18 cellular contexts compared by ENCODE assay signal in the genomic region with DNA sequence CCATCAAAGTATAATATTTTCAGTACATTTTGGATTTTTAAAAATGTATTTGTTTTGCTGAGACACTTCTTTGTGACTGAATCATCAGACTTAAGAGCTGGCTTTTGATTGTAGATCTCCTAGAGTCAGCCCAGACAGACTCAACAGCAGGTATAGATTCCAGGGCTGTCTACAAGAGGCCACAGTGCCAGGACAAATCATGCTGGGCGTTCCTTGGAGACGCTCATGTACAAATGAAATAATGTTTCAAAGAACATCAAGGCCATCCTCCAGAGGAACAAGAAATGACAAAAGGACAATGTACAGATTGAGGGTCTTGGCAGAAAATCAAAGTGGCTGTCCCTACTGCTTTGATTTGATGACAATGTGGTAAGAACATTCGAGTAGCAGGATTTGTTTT.
A peak's percentile ranks its signal among the peaks of the same experiment; 100 is the strongest.
DNase-seq lines count a peak whose midpoint lies in the region; TF ChIP-seq lines count a peak whose summit lies in the region.
"Had no signal": no experiment of that assay in that cellular context is flagged by ENCODE, and none has a peak within 500 bp of the region (broad histone marks: within the 10 kb centered on the region; RNA-seq: fewer than 3 reads in every experiment).

No MANE protein-coding gene starts in this region.

- H3K4ac ChIP-seq in neuronal stem cell (ENCODE audit: low read length) = no peak overlapping the region

- H3K9me3 Mint-ChIP-seq in activated CD4-positive, alpha-beta memory T cell treated with anti-CD3 and anti-CD28 coated beads for 36 hours = no peaks in the 10 kb centered on the region

- WGBS in GM23248 (ENCODE audit: low coverage in 1 of 2, low lambda C conversion rate in 2 of 2, missing lambda C conversion rate in 2 of 2), 2 experiments = 71 to 80% methylated on average over 3 of the region's 3 CpGs
- WGBS in neuronal stem cell (ENCODE audit: extremely low coverage in 2 of 2, insufficient read length in 2 of 2, insufficient replicate concordance in 1 of 2), 2 donors = no CpG with 5 or more reads among the region's 3 CpGs

- POLR2A ChIA-PET in activated CD4-positive, alpha-beta memory T cell treated with anti-CD3 and anti-CD28 coated beads for 36 hours (lab: Charles Lee) = no interaction called here

- no peaks in the 10 kb centered on the region for H3K79me2 ChIP-seq in GM23248 (ENCODE audit: insufficient read depth)

- H3K9ac ChIP-seq in GM23248 (no peak overlapping the region), neuronal stem cell (ENCODE audit: low read depth, low read length, poor library complexity) (no peak overlapping the region)

- CTCF ChIA-PET in activated CD4-positive, alpha-beta memory T cell treated with anti-CD3 and anti-CD28 coated beads for 36 hours (lab: Charles Lee) = no interaction called here

- no peak overlapping the region for H4K91ac ChIP-seq in neuronal stem cell (ENCODE audit: low read depth, low read length, poor library complexity)

- no peak overlapping the region for H2BK120ac ChIP-seq in neuronal stem cell (ENCODE audit: low read depth, low read length)

- no peak for TF ChIP-seq CTCF in choroid plexus epithelial cell (conservative IDR thresholded peaks at IDR 0.05; ENCODE audit: low read depth, low read length)

- H3K27ac ChIP-seq in GM23248 (no peak overlapping the region), neuronal stem cell (replicated peaks; ENCODE audit: low read length) (no peak overlapping the region)

- H3K79me1 ChIP-seq in neuronal stem cell (ENCODE audit: low read depth, low read length) = no peaks in the 10 kb centered on the region

- no peaks in the 10 kb centered on the region for H3K4me1 Mint-ChIP-seq in activated CD4-positive, alpha-beta memory T cell treated with anti-CD3 and anti-CD28 coated beads for 36 hours (ENCODE audit: low read depth)

- no peak overlapping the region for H3K27ac Mint-ChIP-seq in activated CD4-positive, alpha-beta memory T cell treated with anti-CD3 and anti-CD28 coated beads for 36 hours

- H3K9me2 ChIP-seq in GM23248 (ENCODE audit: insufficient read depth) = no peaks in the 10 kb centered on the region

- H3K23ac ChIP-seq in neuronal stem cell (ENCODE audit: low read depth, low read length, poor library complexity) = no peak overlapping the region

- no peaks in the 10 kb centered on the region for H3K27me3 ChIP-seq in GM23248 (replicated peaks; ENCODE audit: insufficient read depth)
- H3K27me3 ChIP-seq in neuronal stem cell (ENCODE audit: control insufficient read depth in 3 of 3, insufficient read depth in 3 of 3, low read depth in 1 of 3, low read length in 3 of 3) = no peaks in the 10 kb centered on the region

- H4K20me1 ChIP-seq in GM23248 (ENCODE audit: insufficient read depth) = no peaks in the 10 kb centered on the region

- intact Hi-C loops in activated CD4-positive, alpha-beta memory T cell treated with anti-CD3 and anti-CD28 coated beads for 36 hours (cut with micrococcal nuclease) = no loop called here

- H3K4me1 ChIP-seq in GM23248 (ENCODE audit: insufficient read depth) (peaks cover 15% of the 10 kb centered on the region), neuronal stem cell (ENCODE audit: control insufficient read depth in 2 of 2, insufficient read depth in 1 of 2, low read depth in 1 of 2, low read length in 2 of 2) (no peaks in the 10 kb centered on the region)

- no peak overlapping the region for H2BK5ac ChIP-seq in neuronal stem cell (ENCODE audit: low read length)

- H4K8ac ChIP-seq in neuronal stem cell (ENCODE audit: low read depth, low read length) = no peak overlapping the region

- H2BK12ac ChIP-seq in neuronal stem cell (ENCODE audit: low read length) = no peak overlapping the region

- H3K36me3 ChIP-seq in GM23248 (ENCODE audit: low read depth) (no peaks in the 10 kb centered on the region), neuronal stem cell (replicated peaks in 1 of 2; ENCODE audit: control insufficient read depth in 2 of 2, insufficient read depth in 2 of 2, low read length in 2 of 2) (no peaks in the 10 kb centered on the region)

- no peak overlapping the region for H3K4me3 Mint-ChIP-seq in activated CD4-positive, alpha-beta memory T cell treated with anti-CD3 and anti-CD28 coated beads for 36 hours
- H3K4me3 Mint-ChIP-seq: CD14-positive monocyte had no signal

- H2BK15ac ChIP-seq in neuronal stem cell (ENCODE audit: low read length) = no peak overlapping the region

- H2AK5ac ChIP-seq in neuronal stem cell (ENCODE audit: low read depth, low read length) = no peak overlapping the region

- H3K36me3 Mint-ChIP-seq in activated CD4-positive, alpha-beta memory T cell treated with anti-CD3 and anti-CD28 coated beads for 36 hours = no peaks in the 10 kb centered on the region
- H3K36me3 Mint-ChIP-seq: CD14-positive monocyte had no signal

- DNase-seq in GM23248 (peak; percentile 5), NCI-H2227 (lab: John Stamatoyannopoulos, UW; ENCODE audit: unreplicated experiment) (peak; percentile 27), choroid plexus epithelial cell (ENCODE audit: low read depth) (peak; percentile 8), neuronal stem cell (ENCODE audit: low spot score) (no peak), hypothalamus (lab: John Stamatoyannopoulos, UW) (no peak), HUDEP-2 (lab: John Stamatoyannopoulos, UW; ENCODE audit: unreplicated experiment in 76 of 76) (no peak)
- DNase-seq in activated CD4-positive, alpha-beta memory T cell treated with anti-CD3 and anti-CD28 coated beads for 36 hours = no peak
- DNase-seq: ACHN, AML-193, DMS153, Karpas-422, MM.1S, NCI-H1092 treated with DMSO at 0.1 percent for 48 hours, NCI-H2081 treated with DMSO at 0.1 percent for 48 hours, NCI-H345, NCI-H526 treated with DMSO at 0.1 percent for 48 hours, OCI-M1 had no signal

- H3K4me3 ChIP-seq in GM23248 (no peak overlapping the region), choroid plexus epithelial cell (ENCODE audit: low read depth, low read length) (no peak overlapping the region), neuronal stem cell (ENCODE audit: low read length in 2 of 2) (no peak overlapping the region)

- peaks cover 7% of the 10 kb centered on the region; the same call in 1 of the 2 replicates for H3F3A ChIP-seq in GM23248 (ENCODE audit: insufficient read depth)

- H3K9me3 ChIP-seq in GM23248 (ENCODE audit: low read depth) = no peaks in the 10 kb centered on the region
- H3K9me3 ChIP-seq in neuronal stem cell (replicated peaks in 1 of 2; ENCODE audit: control insufficient read depth in 2 of 2, insufficient read depth in 1 of 2, low read depth in 1 of 2, low read length in 2 of 2) = no peaks in the 10 kb centered on the region

- H2AFZ ChIP-seq in GM23248 (no peak overlapping the region), neuronal stem cell (ENCODE audit: low read length) (peak overlapping the region; percentile 31)

- H3K14ac ChIP-seq in neuronal stem cell (ENCODE audit: low read length) = no peak overlapping the region

- no peak overlapping the region for H3K18ac ChIP-seq in neuronal stem cell (ENCODE audit: low read length)

- H3K4me2 ChIP-seq in GM23248 (ENCODE audit: unreplicated experiment) (no peak overlapping the region), neuronal stem cell (ENCODE audit: insufficient read depth, low read length, poor library complexity, severe bottlenecking) (no peak overlapping the region)

- in situ Hi-C loops in GM23248 (cut with MboI) = no loop called here

- no peaks in the 10 kb centered on the region for H3K27me3 Mint-ChIP-seq in activated CD4-positive, alpha-beta memory T cell treated with anti-CD3 and anti-CD28 coated beads for 36 hours

Comparison
In these comparisons a context has a peak if more than half of its experiments do, and no peak if none do; other contexts are left out.
1. DNase-seq: peak in GM23248 (single experiment), NCI-H2227 (single experiment) and choroid plexus epithelial cell (single experiment); none in neuronal stem cell (single experiment), hypothalamus (0 of 51), HUDEP-2 (0 of 76) and activated CD4-positive, alpha-beta memory T cell treated with anti-CD3 and anti-CD28 coated beads for 36 hours (single experiment).